Comparison of ENCODE assay signal across 9 cellular contexts in the genomic region with DNA sequence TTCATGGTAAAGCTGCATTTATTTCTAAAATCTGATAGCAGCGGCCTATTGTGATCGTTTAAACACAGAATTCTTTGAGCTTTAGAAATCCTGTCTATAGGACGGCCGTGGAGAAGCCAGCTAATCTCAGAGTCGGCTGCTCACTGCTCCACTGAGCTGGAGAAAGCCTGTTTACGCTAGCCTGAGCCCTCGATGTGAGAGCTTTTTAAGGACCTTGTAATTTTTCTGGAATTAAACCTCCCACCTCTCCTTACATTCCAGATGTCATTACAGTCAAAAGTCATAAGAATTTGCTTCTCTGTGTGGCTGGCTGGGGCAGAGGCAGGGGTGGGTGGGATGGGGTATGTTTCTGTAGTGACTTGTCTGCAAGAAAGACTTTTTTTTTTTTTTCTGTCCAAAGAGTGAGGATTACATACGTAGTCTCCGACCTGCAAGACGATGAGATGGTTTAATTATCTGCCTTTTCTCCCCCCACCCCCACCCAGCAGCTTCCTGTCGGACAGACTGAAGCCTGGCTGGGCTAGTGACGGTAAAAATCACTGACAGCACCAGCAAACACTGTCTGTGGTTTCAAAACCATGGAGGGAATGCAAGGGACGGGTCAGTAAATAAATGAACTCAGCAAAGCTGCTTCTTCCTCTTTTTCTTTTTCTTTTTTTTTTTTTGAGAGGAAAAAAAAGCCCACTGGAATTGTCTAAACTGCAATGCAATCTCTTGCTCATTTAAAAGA. TPM values are rescaled to one million over a fixed set of nuclear protein-coding genes. Genes with fewer than 3 reads are reported as not detected.
DNase-seq lines count a peak whose midpoint lies in the region; ATAC-seq and TF ChIP-seq lines count a peak whose summit lies in the region.
"Had no signal": no experiment of that assay in that cellular context is flagged by ENCODE, and none has a peak within 500 bp of the region (broad histone marks: within the 10 kb centered on the region; RNA-seq: fewer than 3 reads in every experiment).

No MANE protein-coding gene starts in this region.

- H3K27me3 ChIP-seq in fibroblast of lung (ENCODE audit: control insufficient read depth, insufficient read depth, low read length), result no peaks in the 10 kb centered on the region

- no peaks in the 10 kb centered on the region for H3K36me3 ChIP-seq in fibroblast of lung (ENCODE audit: control insufficient read depth, insufficient read depth, low read length)

- POLR2A ChIA-PET in RWPE1 (lab: Yijun Ruan, JAX; ENCODE audit: low non-redundant PET), result interaction anchor here (0.6 to 1.7 kb wide), 2 partner anchors 30 to 1549 kb away, joined by 3 to 4 read pairs; no protein-coding TSS in a partner anchor

- peak overlapping the region; percentile 46 for H3K9ac ChIP-seq in fibroblast of lung (ENCODE audit: insufficient read depth, low read length)

- ATAC-seq in HG02798 (IDR thresholded peaks at IDR 0.05; ENCODE audit: poor library complexity, unreplicated experiment) (no peak), GM19351 (IDR thresholded peaks at IDR 0.05; ENCODE audit: unreplicated experiment) (no peak)

- in situ Hi-C loops in GM13977 (cut with MboI; ENCODE audit: low pct_unique_long_range_greater_than_20kb, low sequenced_read_pairs, unreplicated experiment), result no loop called here

- TF ChIP-seq CTCF in GM13977 (IDR thresholded peaks at IDR 0.05; ENCODE audit: extremely low read depth, insufficient read depth, missing control alignments) (no peak), RWPE1 (conservative IDR thresholded peaks at IDR 0.05; ENCODE audit: low read depth) (no peak), fibroblast of lung (conservative IDR thresholded peaks at IDR 0.05 in 1 of 2, IDR thresholded peaks at IDR 0.05 in 1 of 2; ENCODE audit: low read depth in 1 of 2, low read length in 2 of 2) (no peak)

- CTCF ChIA-PET in RWPE1 (lab: Yijun Ruan, JAX), result interaction anchor here (0.6 to 1.8 kb wide), 6 partner anchors 16 to 600 kb away, joined by 3 to 5 read pairs (median 4); no protein-coding TSS in a partner anchor

- peak overlapping the region; percentile 90 for H3K27ac ChIP-seq in RWPE1
- peak overlapping the region; percentile 81 for H3K27ac ChIP-seq in fibroblast of lung (ENCODE audit: insufficient read depth, low read length)
- H3K27ac ChIP-seq: PC-9 had no signal

- peak overlapping the region in 2 of 4 experiments; percentile 24 to 27 for H3K4me3 ChIP-seq in fibroblast of lung (replicated peaks in 1 of 4; ENCODE audit: control extremely low read depth in 1 of 4, insufficient read depth in 1 of 4, low read depth in 3 of 4, low read length in 4 of 4)
- H3K4me3 ChIP-seq: PC-9 had no signal

- no peak overlapping the region for H2AFZ ChIP-seq in fibroblast of lung (ENCODE audit: low read length)
- H2AFZ ChIP-seq: PC-9 had no signal

- no peaks in the 10 kb centered on the region for H3K79me2 ChIP-seq in fibroblast of lung (ENCODE audit: control insufficient read depth, insufficient read depth, low read length)

- no peaks in the 10 kb centered on the region for H4K20me1 ChIP-seq in fibroblast of lung (ENCODE audit: control insufficient read depth, extremely low read depth, insufficient read depth, low read length)

- H3K4me2 ChIP-seq in fibroblast of lung (ENCODE audit: extremely low read depth, insufficient read depth, low read length), result peak overlapping the region; percentile 75
- H3K4me2 ChIP-seq: PC-9 had no signal

- H3K4me1 ChIP-seq in fibroblast of lung (ENCODE audit: control insufficient read depth, extremely low read depth, insufficient read depth, low read length), result peaks cover 51% of the 10 kb centered on the region

- H3K9me3 ChIP-seq in fibroblast of lung (ENCODE audit: control insufficient read depth, insufficient read depth, low read depth, low read length), result no peaks in the 10 kb centered on the region

- DNase-seq in GM13977 (ENCODE audit: low spot score), result peak; percentile 24
- no peak for DNase-seq in RWPE1 (ENCODE audit: low spot score)
- peak; percentile 91 to 98 for DNase-seq in fibroblast of lung (ENCODE audit: low read depth in 2 of 2)
- peak; percentile 74 for DNase-seq in pons (ENCODE audit: low spot score)
- no peak for DNase-seq in NCI-H1048 (lab: John Stamatoyannopoulos, UW)
- DNase-seq in NK-92 (lab: John Stamatoyannopoulos, UW; ENCODE audit: unreplicated experiment), result no peak

RNA-seq across cellular contexts. Expression of a gene that starts 31.8 kb away (rescaled TPM):
- total RNA-seq in fibroblast of lung, result 80.9 and 143 TPM in 2 replicates
- 93.2 and 152 TPM in 2 replicates for polyA plus RNA-seq in fibroblast of lung
- polyA plus RNA-seq in fibroblast of lung (2012), result 166 and 220 TPM in 2 replicates
- 118 and 164 TPM in 2 replicates for polyA minus RNA-seq in fibroblast of lung (ENCODE audit: low replicate concordance)

RNA-seq across cellular contexts. Expression of a gene that starts 38.1 kb away (rescaled TPM):
- 8.5 and 10.6 TPM in 2 replicates for total RNA-seq in fibroblast of lung
- polyA plus RNA-seq in fibroblast of lung, result 22.0 and 22.9 TPM in 2 replicates
- polyA plus RNA-seq in fibroblast of lung (2012), result 23.9 and 26.2 TPM in 2 replicates
- 1.3 and 1.7 TPM in 2 replicates for polyA minus RNA-seq in fibroblast of lung (ENCODE audit: low replicate concordance)

RNA-seq across cellular contexts. Expression of a gene that starts 38.4 kb away (rescaled TPM):
- total RNA-seq in fibroblast of lung, result 1.0 and 3.1 TPM in 2 replicates
- 6.5 and 9.7 TPM in 2 replicates for polyA plus RNA-seq in fibroblast of lung
- polyA plus RNA-seq in fibroblast of lung (2012), result 6.0 and 7.4 TPM in 2 replicates
- 21.4 and 30.7 TPM in 2 replicates for polyA minus RNA-seq in fibroblast of lung (ENCODE audit: low replicate concordance)

Comparison
In these comparisons a context has a peak if more than half of its experiments do, and no peak if none do; other contexts are left out.
1. DNase-seq: peak in GM13977 (single experiment), fibroblast of lung (2 of 2) and pons (single experiment); none in RWPE1 (single experiment), NCI-H1048 (single experiment) and NK-92 (single experiment).